Comparison of ENCODE assay signal across 2 cellular contexts in genomic region chr6:20712011-20712410, GRCh38.
TF ChIP-seq lines count a peak whose summit lies in the region.

No MANE protein-coding gene starts in this region.

TF ChIP-seq in IMR-90, 13 proteins besides CTCF, POLR2A, EP300 and RAD21 (continued from another document):
- TF ChIP-seq ELK1 (IDR thresholded peaks at IDR 0.05; ENCODE audit: borderline replicate concordance, low read depth, low read length) (no peak), MXI1 (IDR thresholded peaks at IDR 0.05; ENCODE audit: borderline replicate concordance, low read depth, low read length) (no peak), MAFK (IDR thresholded peaks at IDR 0.05; ENCODE audit: low read depth, low read length) (peak; percentile 46), RFX5 (IDR thresholded peaks at IDR 0.05; ENCODE audit: low read depth, low read length) (no peak), RCOR1 (IDR thresholded peaks at IDR 0.05; ENCODE audit: insufficient replicate concordance, low read length) (no peak)
TF ChIP-seq in IMR-90: peak in this region for 1.

TF ChIP-seq in WTC11, 78 proteins besides CTCF, POLR2A, EP300 and RAD21 (continued from another document):
- TF ChIP-seq AR (CRISPR knock-in tag; IDR thresholded peaks at IDR 0.05) (no peak), ARID4B (CRISPR knock-in tag; IDR thresholded peaks at IDR 0.05; ENCODE audit: borderline replicate concordance) (no peak), ZNF532 (CRISPR knock-in tag; IDR thresholded peaks at IDR 0.05; ENCODE audit: borderline replicate concordance) (no peak), FOXP4 (CRISPR knock-in tag; IDR thresholded peaks at IDR 0.05) (no peak), ZNF425 (CRISPR knock-in tag; conservative IDR thresholded peaks at IDR 0.05) (no peak), ZBTB21 (CRISPR knock-in tag; IDR thresholded peaks at IDR 0.05; ENCODE audit: borderline replicate concordance) (no peak), SOX15 (CRISPR knock-in tag; IDR thresholded peaks at IDR 0.05) (no peak)
